12 cellular contexts compared by ENCODE assay signal in the genomic region with DNA sequence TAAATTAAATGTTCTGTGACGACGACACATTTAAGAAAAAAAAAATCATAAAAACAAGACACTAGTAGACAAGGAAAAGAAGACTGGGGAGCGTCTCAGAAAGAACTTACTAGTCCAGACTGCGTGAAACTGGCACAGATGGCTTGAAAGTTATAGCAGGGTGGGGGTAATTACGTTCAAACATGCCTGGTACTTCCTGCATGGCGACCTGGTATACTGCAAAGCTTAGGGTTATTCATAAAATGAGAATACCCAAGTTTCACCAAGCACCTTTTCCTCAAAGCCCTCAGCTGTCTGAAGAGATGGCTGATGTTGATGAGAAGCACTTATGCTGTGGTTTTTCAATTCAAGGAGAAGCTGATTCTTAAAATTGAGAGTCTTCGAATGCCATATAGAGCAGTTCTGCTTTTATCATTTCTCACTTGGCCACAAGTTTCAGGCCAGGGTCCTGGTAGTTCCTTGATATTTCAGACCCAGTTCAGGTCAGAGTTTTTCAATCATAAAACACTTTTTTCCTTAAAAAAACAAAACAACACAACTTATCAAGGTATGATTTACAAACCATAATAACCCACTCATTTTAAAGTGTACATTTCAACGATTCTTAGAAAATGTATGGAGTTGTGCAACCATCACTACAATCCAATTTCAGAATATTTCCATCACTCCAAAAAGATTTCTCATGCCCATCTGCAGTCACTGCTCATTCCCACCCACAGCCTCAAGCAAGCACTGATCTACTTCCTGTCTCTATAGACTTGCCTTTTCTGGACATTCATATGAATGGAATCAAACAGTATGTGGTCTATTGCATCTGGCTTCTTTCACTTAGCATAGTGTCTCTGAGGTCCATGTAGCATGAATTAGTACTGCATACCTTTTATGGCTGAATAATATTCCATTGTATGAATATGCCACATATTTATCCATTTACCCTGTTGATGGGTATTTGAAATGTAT.
DNase-seq lines count a peak whose midpoint lies in the region; ATAC-seq and TF ChIP-seq lines count a peak whose summit lies in the region.
"Had no signal": no experiment of that assay in that cellular context is flagged by ENCODE, and none has a peak within 500 bp of the region (broad histone marks: within the 10 kb centered on the region; RNA-seq: fewer than 3 reads in every experiment).

No MANE protein-coding gene starts in this region.

- DNase-seq in MV-4-11 (lab: John Stamatoyannopoulos, UW) (peak; percentile 68), kidney glomerular epithelial cell (lab: John Stamatoyannopoulos, UW) (no peak)
- DNase-seq in effector memory CD4-positive, alpha-beta T cell = no peak
- DNase-seq: CD8-positive, alpha-beta T cell; naive thymus-derived CD4-positive, alpha-beta T cell; NCI-H1436; NK-92 treated with Interleukin-12 subunit alpha and Interleukin-12 subunit beta, amount 100 ng/mL, for 24 hours; substantia nigra had no signal

- ATAC-seq in GM18868 (IDR thresholded peaks at IDR 0.05; ENCODE audit: unreplicated experiment) (peak; percentile 47), SK-N-SH treated with all-trans-retinoic acid at 6 μM for 48 hours (peak; percentile 64), HG03354 (IDR thresholded peaks at IDR 0.05; ENCODE audit: poor library complexity, severe bottlenecking, unreplicated experiment) (no peak)
- ATAC-seq: CD8-positive, alpha-beta T cell; naive thymus-derived CD4-positive, alpha-beta T cell had no signal

- peak overlapping the region; percentile 56 for H3K4me3 ChIP-seq in iPS-20b (ENCODE audit: low read length)
- no peak overlapping the region for H3K4me3 ChIP-seq in effector memory CD4-positive, alpha-beta T cell (ENCODE audit: insufficient read depth, low read depth, low read length, poor library complexity, severe bottlenecking)

- H3K27ac ChIP-seq in iPS-20b (ENCODE audit: low read length) = peak overlapping the region; percentile 63
- H3K27ac ChIP-seq in effector memory CD4-positive, alpha-beta T cell (ENCODE audit: insufficient read depth, low read length, poor library complexity, severe bottlenecking) = no peak overlapping the region

- H3K36me3 ChIP-seq in iPS-20b (ENCODE audit: insufficient read depth, low read depth, low read length) = no peaks in the 10 kb centered on the region
- H3K36me3 ChIP-seq in effector memory CD4-positive, alpha-beta T cell (ENCODE audit: control insufficient read depth, insufficient read depth, low read length) = no peaks in the 10 kb centered on the region

- H3K9me3 ChIP-seq in iPS-20b (ENCODE audit: insufficient read depth, low read depth, low read length) = no peaks in the 10 kb centered on the region
- H3K9me3 ChIP-seq in effector memory CD4-positive, alpha-beta T cell (ENCODE audit: control insufficient read depth, low read length) = no peaks in the 10 kb centered on the region

- H3K27me3 ChIP-seq in iPS-20b (ENCODE audit: insufficient read depth, low read length) = no peaks in the 10 kb centered on the region
- H3K27me3 ChIP-seq in effector memory CD4-positive, alpha-beta T cell (replicated peaks; ENCODE audit: control insufficient read depth, insufficient read depth, low read length, poor library complexity, severe bottlenecking) = no peaks in the 10 kb centered on the region

- peak overlapping the region; percentile 69; the same call in 1 of the 2 replicates for H3K9ac ChIP-seq in iPS-20b (ENCODE audit: low read depth, low read length)

- H3K4me1 ChIP-seq in iPS-20b (ENCODE audit: insufficient read depth, low read length) = peaks cover 54% of the 10 kb centered on the region
- no peaks in the 10 kb centered on the region for H3K4me1 ChIP-seq in effector memory CD4-positive, alpha-beta T cell (ENCODE audit: control insufficient read depth, insufficient read depth, low read length, poor library complexity, severe bottlenecking)

TF ChIP-seq in SK-N-SH treated with all-trans-retinoic acid at 6 μM for 48 hours, 23 proteins besides CTCF, POLR2A, EP300 and RAD21:
- TF ChIP-seq RARB (CRISPR knock-in tag; IDR thresholded peaks at IDR 0.05) (no peak), ZFP3 (CRISPR knock-in tag; IDR thresholded peaks at IDR 0.05) (no peak), TOX (CRISPR knock-in tag; IDR thresholded peaks at IDR 0.05; ENCODE audit: borderline replicate concordance) (no peak), ISL1 (CRISPR knock-in tag; IDR thresholded peaks at IDR 0.05) (no peak), ZNF565 (CRISPR knock-in tag; conservative IDR thresholded peaks at IDR 0.05; ENCODE audit: low read depth) (no peak), ZFP30 (CRISPR knock-in tag; IDR thresholded peaks at IDR 0.05) (no peak), PPARA (CRISPR knock-in tag; IDR thresholded peaks at IDR 0.05; ENCODE audit: borderline replicate concordance) (no peak), ARNTL (CRISPR knock-in tag; IDR thresholded peaks at IDR 0.05; ENCODE audit: borderline replicate concordance, low read depth) (no peak)
- TF ChIP-seq, protein P1, sequence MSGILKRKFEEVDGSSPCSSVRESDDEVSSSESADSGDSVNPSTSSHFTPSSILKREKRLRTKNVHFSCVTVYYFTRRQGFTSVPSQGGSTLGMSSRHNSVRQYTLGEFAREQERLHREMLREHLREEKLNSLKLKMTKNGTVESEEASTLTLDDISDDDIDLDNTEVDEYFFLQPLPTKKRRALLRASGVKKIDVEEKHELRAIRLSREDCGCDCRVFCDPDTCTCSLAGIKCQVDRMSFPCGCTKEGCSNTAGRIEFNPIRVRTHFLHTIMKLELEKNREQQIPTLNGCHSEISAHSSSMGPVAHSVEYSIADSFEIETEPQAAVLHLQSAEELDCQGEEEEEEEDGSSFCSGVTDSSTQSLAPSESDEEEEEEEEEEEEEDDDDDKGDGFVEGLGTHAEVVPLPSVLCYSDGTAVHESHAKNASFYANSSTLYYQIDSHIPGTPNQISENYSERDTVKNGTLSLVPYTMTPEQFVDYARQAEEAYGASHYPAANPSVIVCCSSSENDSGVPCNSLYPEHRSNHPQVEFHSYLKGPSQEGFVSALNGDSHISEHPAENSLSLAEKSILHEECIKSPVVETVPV (CRISPR knock-in tag; IDR thresholded peaks at IDR 0.05) = no peak
